ENCODE assay signal across 8 cellular contexts in the genomic region with DNA sequence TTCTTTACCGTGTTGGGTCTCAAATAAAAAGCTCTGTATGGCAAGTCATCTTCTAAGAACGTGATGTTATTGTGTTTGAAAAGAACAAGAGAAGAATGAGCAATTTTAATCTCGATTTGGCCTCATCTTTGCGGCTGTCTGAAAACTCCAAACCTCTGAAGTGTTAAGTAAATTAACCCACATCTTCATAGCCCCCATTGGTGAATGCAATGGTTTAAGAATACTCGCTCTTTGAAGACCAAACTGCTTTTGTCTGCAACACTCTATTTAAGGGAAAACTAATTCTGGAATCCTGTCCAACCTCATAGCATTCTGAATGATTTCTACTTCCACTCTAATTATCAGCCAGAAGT. TPM values are rescaled to one million over a fixed set of nuclear protein-coding genes. Genes with fewer than 3 reads are reported as not detected.
A peak's percentile ranks its signal among the peaks of the same experiment; 100 is the strongest.
DNase-seq lines count a peak whose midpoint lies in the region; ATAC-seq and TF ChIP-seq lines count a peak whose summit lies in the region.

No MANE protein-coding gene starts in this region.

- TF ChIP-seq CTCF in DND-41 (IDR thresholded peaks at IDR 0.05; ENCODE audit: borderline replicate concordance, extremely low read depth, low read length, poor library complexity, severe bottlenecking) (no peak), astrocyte of the spinal cord (IDR thresholded peaks at IDR 0.05; ENCODE audit: low read depth, low read length) (no peak)

- peak overlapping the region; percentile 14 to 57; a peak in 3 of 4 replicates for H3K4me3 ChIP-seq in DND-41 (ENCODE audit: low read depth in 1 of 2, low read length in 2 of 2)
- H3K4me3 ChIP-seq in astrocyte of the spinal cord (ENCODE audit: low read depth, low read length) = peak overlapping the region; percentile 58

- POLR2A ChIA-PET in naive thymus-derived CD8-positive, alpha-beta T cell (lab: Charles Lee) = interaction anchor here (1.3 to 4.2 kb wide), 4 partner anchors 149 to 452 kb away, joined by 8 to 31 read pairs (median 10); a partner anchor contains a TSS

- no peaks in the 10 kb centered on the region for H4K20me1 ChIP-seq in DND-41 (ENCODE audit: insufficient read depth, low read length)

- H3K4me1 ChIP-seq in DND-41 (ENCODE audit: insufficient read depth, low read length) = peaks cover 12% of the 10 kb centered on the region

- no peak for DNase-seq in DND-41
- DNase-seq in astrocyte of the spinal cord (ENCODE audit: low read depth, low spot score) = no peak
- no peak for DNase-seq in naive thymus-derived CD8-positive, alpha-beta T cell
- no peak for DNase-seq in kidney glomerular epithelial cell (lab: John Stamatoyannopoulos, UW)
- no peak for DNase-seq in putamen (ENCODE audit: low spot score)
- no peak for DNase-seq in NK-92 (lab: John Stamatoyannopoulos, UW; ENCODE audit: unreplicated experiment)
- no peak for DNase-seq in ACHN

- no peaks in the 10 kb centered on the region for H3K27me3 Mint-ChIP-seq in naive thymus-derived CD8-positive, alpha-beta T cell

- in situ Hi-C loops in astrocyte of the spinal cord (cut with HindIII; ENCODE audit: low sequenced_read_pairs) = no loop called here
- in situ Hi-C loops in ACHN (cut with HindIII; ENCODE audit: low pct_ligation_motif_present, low pct_unique_long_range_greater_than_20kb, low sequenced_read_pairs) = no loop called here

- H3K36me3 Mint-ChIP-seq in naive thymus-derived CD8-positive, alpha-beta T cell = no peaks in the 10 kb centered on the region

- no peaks in the 10 kb centered on the region for H3K79me2 ChIP-seq in DND-41 (ENCODE audit: insufficient read depth, low read length)

- H3K27ac ChIP-seq in DND-41 (ENCODE audit: low read length) = no peak overlapping the region

- peak overlapping the region in 6 of 10 donors; percentile 49 to 89 (median 78) for H3K27ac Mint-ChIP-seq in naive thymus-derived CD8-positive, alpha-beta T cell

- no peaks in the 10 kb centered on the region for H3K9me3 ChIP-seq in DND-41 (ENCODE audit: insufficient read depth, low read length, severe bottlenecking)

- ATAC-seq in DND-41 (ENCODE audit: insufficient read depth, low read depth) (peak; percentile 48), HG02884 (IDR thresholded peaks at IDR 0.05; ENCODE audit: unreplicated experiment) (peak; percentile 14)
- peak; percentile 22 to 36 for ATAC-seq in naive thymus-derived CD8-positive, alpha-beta T cell

- no peaks in the 10 kb centered on the region for H3K36me3 ChIP-seq in DND-41 (ENCODE audit: insufficient read depth, low read length)

- H3K9ac ChIP-seq in DND-41 (ENCODE audit: low read depth, low read length) = peak overlapping the region; percentile 53

- peak overlapping the region; percentile 69 for H3K4me2 ChIP-seq in DND-41 (ENCODE audit: insufficient read depth, low read length)

- peak overlapping the region; percentile 78 to 92 (median 88) for H3K4me3 Mint-ChIP-seq in naive thymus-derived CD8-positive, alpha-beta T cell

- H3K4me1 Mint-ChIP-seq in naive thymus-derived CD8-positive, alpha-beta T cell = peaks cover 0 to 10% (median 7%) of the 10 kb centered on the region in 4 donors

- H3K9me3 Mint-ChIP-seq in naive thymus-derived CD8-positive, alpha-beta T cell = no peaks in the 10 kb centered on the region

- H3K27me3 ChIP-seq in DND-41 (ENCODE audit: insufficient read depth, low read length, poor library complexity) = no peaks in the 10 kb centered on the region

- H2AFZ ChIP-seq in DND-41 (ENCODE audit: low read depth, low read length) = peak overlapping the region; percentile 77

RNA-seq across cellular contexts. Expression of a gene that starts 56.9 kb away (rescaled TPM):
- total RNA-seq in naive thymus-derived CD8-positive, alpha-beta T cell = not detected
- polyA plus RNA-seq in naive thymus-derived CD8-positive, alpha-beta T cell = not detected
